Comparison of ENCODE assay signal across 18 cellular contexts in genomic region chr7:139673762-139674161, GRCh38.
A peak's percentile ranks its signal among the peaks of the same experiment; 100 is the strongest.
DNase-seq lines count a peak whose midpoint lies in the region; ATAC-seq, FAIRE-seq and TF ChIP-seq lines count a peak whose summit lies in the region.
"Had no signal": no experiment of that assay in that cellular context is flagged by ENCODE, and none has a peak within 500 bp of the region (broad histone marks: within the 10 kb centered on the region; RNA-seq: fewer than 3 reads in every experiment).

No MANE protein-coding gene starts in this region.

- no peak overlapping the region for H3K4me3 ChIP-seq in breast epithelium
- no peak overlapping the region for H3K4me3 ChIP-seq in kidney (ENCODE audit: low read length in 2 of 2)
- H3K4me3 ChIP-seq in subcutaneous abdominal adipose tissue (ENCODE audit: low read depth in 1 of 5, low read length in 5 of 5): no peak overlapping the region
- H3K4me3 ChIP-seq: hepatocyte, SJCRH30 had no signal

- H3K4me1 Mint-ChIP-seq in MCF 10A (ENCODE audit: insufficient read depth, unreplicated experiment) (peaks cover 34% of the 10 kb centered on the region), IgD-negative memory B cell (peaks cover 31 to 48% (median 44%) of the 10 kb centered on the region in 3 donors), mesothelial cell of epicardium (peaks cover 5% of the 10 kb centered on the region)

- H3K27me3 ChIP-seq in breast epithelium: no peaks in the 10 kb centered on the region
- H3K27me3 ChIP-seq in subcutaneous abdominal adipose tissue (ENCODE audit: control insufficient read depth in 5 of 5, insufficient read depth in 4 of 5, low read length in 5 of 5): no peaks in the 10 kb centered on the region
- H3K27me3 ChIP-seq: hepatocyte, SJCRH30 had no signal

- no TSS peak for BruUV-seq in MCF 10A (replicated peaks; lab: Mats Ljungman, UMichigan)

- no peaks in the 10 kb centered on the region for H3K36me3 ChIP-seq in breast epithelium
- no peaks in the 10 kb centered on the region for H3K36me3 ChIP-seq in kidney (ENCODE audit: control insufficient read depth in 1 of 2, insufficient read depth in 2 of 2, low read length in 2 of 2)
- peaks cover 0 to 8% (median 0%) of the 10 kb centered on the region in 5 donors for H3K36me3 ChIP-seq in subcutaneous abdominal adipose tissue (ENCODE audit: control insufficient read depth in 5 of 5, insufficient read depth in 5 of 5, low read length in 5 of 5)
- H3K36me3 ChIP-seq: SJCRH30 had no signal

- H3K27ac Mint-ChIP-seq in MCF 10A (ENCODE audit: low read depth, unreplicated experiment) (peak overlapping the region; percentile 85), IgD-negative memory B cell (peak overlapping the region; percentile 75 to 93 (median 83)), mesothelial cell of epicardium (no peak overlapping the region)

- H3K4me1 ChIP-seq in breast epithelium (peaks cover 0 to 3% of the 10 kb centered on the region in 2 donors), kidney (ENCODE audit: control insufficient read depth in 1 of 2, insufficient read depth in 1 of 2, low read depth in 1 of 2, low read length in 2 of 2) (peaks cover 11 to 32% of the 10 kb centered on the region in 2 donors), subcutaneous abdominal adipose tissue (ENCODE audit: control insufficient read depth in 5 of 5, insufficient read depth in 5 of 5, low read length in 5 of 5) (peaks cover 0 to 14% (median 5%) of the 10 kb centered on the region in 5 donors)
- H3K4me1 ChIP-seq: SJCRH30 had no signal

- TF ChIP-seq CTCF in MCF 10A (IDR thresholded peaks at IDR 0.05; ENCODE audit: unreplicated experiment) (no peak), breast epithelium (IDR thresholded peaks at IDR 0.05) (no peak), kidney (IDR thresholded peaks at IDR 0.05; ENCODE audit: borderline replicate concordance, extremely low read depth, insufficient read depth) (no peak), mesothelial cell of epicardium (IDR thresholded peaks at IDR 0.05; ENCODE audit: unreplicated experiment) (no peak)

- peak overlapping the region in 1 of 2 donors; percentile 47 for H3K9ac ChIP-seq in kidney (ENCODE audit: low read length in 2 of 2)
- no peak overlapping the region for H3K9ac ChIP-seq in subcutaneous abdominal adipose tissue (ENCODE audit: low read length in 5 of 5)

- no peak for TF ChIP-seq POLR2A in breast epithelium (IDR thresholded peaks at IDR 0.05)

- no peaks in the 10 kb centered on the region for H3K27me3 Mint-ChIP-seq in MCF 10A (ENCODE audit: insufficient read depth, unreplicated experiment)
- H3K27me3 Mint-ChIP-seq in IgD-negative memory B cell: no peaks in the 10 kb centered on the region
- H3K27me3 Mint-ChIP-seq in mesothelial cell of epicardium (ENCODE audit: low read depth): no peaks in the 10 kb centered on the region
- H3K27me3 Mint-ChIP-seq: naive thymus-derived CD4-positive, alpha-beta T cell had no signal

- no peak for FAIRE-seq in kidney (lab: Jason Lieb, UNC)
- FAIRE-seq: bronchial epithelial cell, islet of Langerhans, urothelium cell line had no signal

- H3K4me3 Mint-ChIP-seq in MCF 10A (ENCODE audit: unreplicated experiment) (no peak overlapping the region), IgD-negative memory B cell (peak overlapping the region in 1 of 4 donors; percentile 75), mesothelial cell of epicardium (no peak overlapping the region)
- H3K4me3 Mint-ChIP-seq: naive thymus-derived CD4-positive, alpha-beta T cell had no signal

- intact Hi-C loops in MCF 10A (cut with micrococcal nuclease) (no loop called here), breast epithelium (cut with DNase I; ENCODE audit: low total_unique reads) (no loop called here), kidney (cut with DNase I) (no loop called here)

- no peak for ATAC-seq in GM19455 (IDR thresholded peaks at IDR 0.05; ENCODE audit: unreplicated experiment)

- H3K36me3 Mint-ChIP-seq in MCF 10A (ENCODE audit: insufficient read depth, unreplicated experiment): peaks cover 29% of the 10 kb centered on the region
- H3K36me3 Mint-ChIP-seq in IgD-negative memory B cell: peaks cover 16% of the 10 kb centered on the region
- peaks cover 17% of the 10 kb centered on the region for H3K36me3 Mint-ChIP-seq in mesothelial cell of epicardium

- H3K9me3 Mint-ChIP-seq in MCF 10A (ENCODE audit: unreplicated experiment) (no peaks in the 10 kb centered on the region), IgD-negative memory B cell (no peaks in the 10 kb centered on the region), mesothelial cell of epicardium (no peaks in the 10 kb centered on the region)
- H3K9me3 Mint-ChIP-seq: naive thymus-derived CD4-positive, alpha-beta T cell had no signal

- H3K27ac ChIP-seq in breast epithelium (no peak overlapping the region), kidney (ENCODE audit: low read depth in 2 of 2, low read length in 2 of 2) (peak overlapping the region; percentile 58 to 82), subcutaneous abdominal adipose tissue (ENCODE audit: low read depth, low read length) (peak overlapping the region; percentile 35)
- H3K27ac ChIP-seq: hepatocyte, SJCRH30 had no signal

- CTCF ChIA-PET in MCF 10A (lab: Yijun Ruan, JAX): interaction anchor here (0.6 to 2.3 kb wide), 6 partner anchors 10 to 333 kb away, joined by 3 to 9 read pairs (median 3); no protein-coding TSS in a partner anchor

- no peak for DNase-seq in MCF 10A (ENCODE audit: unreplicated experiment)
- DNase-seq in breast epithelium (ENCODE audit: low spot score in 2 of 2): no peak
- no peak for DNase-seq in kidney
- no peak for DNase-seq in mesothelial cell of epicardium (ENCODE audit: low spot score in 2 of 2, unreplicated experiment in 2 of 2)
- DNase-seq in KG1 (lab: John Stamatoyannopoulos, UW): no peak
- DNase-seq: DND-41; Kasumi-1; naive thymus-derived CD4-positive, alpha-beta T cell; NCI-H1092 treated with DMSO at 0.1 percent for 48 hours; NCI-H2107; SJCRH30 had no signal

- H3K9me3 ChIP-seq in breast epithelium (no peaks in the 10 kb centered on the region), kidney (ENCODE audit: control insufficient read depth in 1 of 2, low read length in 2 of 2) (no peaks in the 10 kb centered on the region), subcutaneous abdominal adipose tissue (ENCODE audit: control insufficient read depth in 5 of 5, low read length in 5 of 5) (no peaks in the 10 kb centered on the region)
- H3K9me3 ChIP-seq: SJCRH30 had no signal

- POLR2A ChIA-PET in MCF 10A (lab: Yijun Ruan, JAX): interaction anchor here (1.1 to 3.3 kb wide), 8 partner anchors 8 to 100 kb away, joined by 3 to 19 read pairs (median 8); no protein-coding TSS in a partner anchor

Comparison
In these comparisons a context has a peak if more than half of its experiments do, and no peak if none do; other contexts are left out.
1. H3K27ac ChIP-seq: peak in kidney (2 of 2) and subcutaneous abdominal adipose tissue (single experiment); none in breast epithelium (0 of 2).